Comparison of ENCODE assay signal across 22 cellular contexts in genomic region chr15:99992611-99993231, GRCh38.
A peak's percentile ranks its signal among the peaks of the same experiment; 100 is the strongest.
DNase-seq lines count a peak whose midpoint lies in the region; ATAC-seq and TF ChIP-seq lines count a peak whose summit lies in the region.
"Had no signal": no experiment of that assay in that cellular context is flagged by ENCODE, and none has a peak within 500 bp of the region (broad histone marks: within the 10 kb centered on the region; RNA-seq: fewer than 3 reads in every experiment).

No MANE protein-coding gene starts in this region.

- no peak overlapping the region for H3K4me2 ChIP-seq in osteoblast (ENCODE audit: insufficient read depth, low read length)
- H3K4me2 ChIP-seq: BLaER1 had no signal

- H3K4me1 ChIP-seq in endodermal cell (ENCODE audit: control insufficient read depth, insufficient read depth, low read length) (peaks cover 9% of the 10 kb centered on the region), osteoblast (ENCODE audit: insufficient read depth, low read length) (no peaks in the 10 kb centered on the region)
- H3K4me1 ChIP-seq: HAP-1 had no signal

- H3K4me3 ChIP-seq in endodermal cell (ENCODE audit: low read length), result no peak overlapping the region
- no peak overlapping the region for H3K4me3 ChIP-seq in osteoblast (ENCODE audit: insufficient read depth, low read length)
- H3K4me3 ChIP-seq: BLaER1, GM23248, HAP-1 had no signal

- no peak overlapping the region for H3K9ac ChIP-seq in endodermal cell (ENCODE audit: extremely low read depth, low read length, poor library complexity, severe bottlenecking)
- H3K9ac ChIP-seq: BLaER1, GM23248 had no signal

- no peak overlapping the region for H3K4me3 Mint-ChIP-seq in endodermal cell
- H3K4me3 Mint-ChIP-seq: CD4-positive, alpha-beta memory T cell had no signal

- H3K9me3 ChIP-seq in endodermal cell (ENCODE audit: control insufficient read depth, low read length) (no peaks in the 10 kb centered on the region), osteoblast (ENCODE audit: low read depth, low read length) (no peaks in the 10 kb centered on the region)
- H3K9me3 ChIP-seq: Caco-2, HAP-1 had no signal

- no peak overlapping the region for H3K27ac Mint-ChIP-seq in endodermal cell

- no peaks in the 10 kb centered on the region for H3K36me3 ChIP-seq in endodermal cell (ENCODE audit: control insufficient read depth, insufficient read depth, low read length)
- H3K36me3 ChIP-seq in osteoblast (ENCODE audit: insufficient read depth, low read length), result no peaks in the 10 kb centered on the region
- H3K36me3 ChIP-seq: BLaER1, HAP-1 had no signal

- H3K79me2 ChIP-seq in osteoblast (ENCODE audit: insufficient read depth, low read length), result no peaks in the 10 kb centered on the region

- H3K4me1 Mint-ChIP-seq in endodermal cell, result peaks cover 34% of the 10 kb centered on the region
- H3K4me1 Mint-ChIP-seq: CD4-positive, alpha-beta memory T cell had no signal

- in situ Hi-C loops in GM13976 (cut with MboI; ENCODE audit: low sequenced_read_pairs, unreplicated experiment), result no loop called here

- TF ChIP-seq CTCF in endodermal cell (conservative IDR thresholded peaks at IDR 0.05) (no peak), osteoblast (IDR thresholded peaks at IDR 0.05; ENCODE audit: extremely low read depth, low read depth, low read length) (no peak), GM13976 (IDR thresholded peaks at IDR 0.05; ENCODE audit: borderline replicate concordance, control extremely low read depth, extremely low read depth, insufficient read depth, missing control alignments) (no peak)

- 90 to 91% methylated on average over 21 to 29 of the region's 29 CpGs for WGBS in endodermal cell (ENCODE audit: insufficient coverage in 1 of 2, insufficient read length in 1 of 2), 2 experiments

- peaks cover 2% of the 10 kb centered on the region for H3K27me3 Mint-ChIP-seq in endodermal cell (ENCODE audit: insufficient read depth)
- H3K27me3 Mint-ChIP-seq: CD4-positive, alpha-beta memory T cell had no signal

- no peaks in the 10 kb centered on the region for H4K20me1 ChIP-seq in osteoblast (ENCODE audit: insufficient read depth, low read length)
- H4K20me1 ChIP-seq: BLaER1 had no signal

- no peaks in the 10 kb centered on the region for H3K27me3 ChIP-seq in endodermal cell (ENCODE audit: control insufficient read depth, insufficient read depth, low read length, poor library complexity, severe bottlenecking)
- H3K27me3 ChIP-seq in osteoblast (ENCODE audit: insufficient read depth, low read length), result no peaks in the 10 kb centered on the region
- H3K27me3 ChIP-seq: BLaER1 had no signal

- intact Hi-C loops in cardiac septum (cut with DNase I), result no loop called here
- intact Hi-C loops in Right ventricle myocardium superior (cut with DNase I), result no loop called here

- peaks cover 9% of the 10 kb centered on the region for H3K36me3 Mint-ChIP-seq in endodermal cell (ENCODE audit: low read depth)

- H3K9me3 Mint-ChIP-seq in endodermal cell, result peaks cover 13% of the 10 kb centered on the region

- DNase-seq in cardiac septum (ENCODE audit: low spot score), result peak; percentile 64
- no peak for DNase-seq in Right ventricle myocardium superior
- DNase-seq in endodermal cell, result peak; percentile 48
- peak; percentile 42 for DNase-seq in osteoblast (ENCODE audit: insufficient read length, low spot score, missing footprints)
- DNase-seq in GM13976 (ENCODE audit: low spot score), result no peak
- DNase-seq in AML-193 (lab: John Stamatoyannopoulos, UW), result no peak
- DNase-seq: Caco-2; CD4-positive, alpha-beta memory T cell; DMS 273 treated with DMSO at 0.1 percent for 48 hours; DMS79 treated with DMSO at 0.1 percent for 48 hours; GM23248; KBM-7; MM.1S; NCI-H1048; NCI-H1417 treated with DMSO at 0.1 percent for 48 hours; NCI-H187; NCI-H446; NCI-H526; RPMI8226 had no signal

- ATAC-seq in Right ventricle myocardium superior (ENCODE audit: poor library complexity) (no peak), GM19452 (IDR thresholded peaks at IDR 0.05; ENCODE audit: unreplicated experiment) (no peak)

- no peak overlapping the region for H2AFZ ChIP-seq in osteoblast (ENCODE audit: low read length)
- H2AFZ ChIP-seq: GM23248 had no signal

- H3K27ac ChIP-seq in endodermal cell (ENCODE audit: low read depth, low read length), result no peak overlapping the region
- no peak overlapping the region for H3K27ac ChIP-seq in osteoblast (ENCODE audit: low read depth, low read length)
- H3K27ac ChIP-seq: BLaER1, GM23248 had no signal

Comparison
In these comparisons a context has a peak if more than half of its experiments do, and no peak if none do; other contexts are left out.
1. DNase-seq: peak in cardiac septum (single experiment), endodermal cell (single experiment) and osteoblast (single experiment); none in Right ventricle myocardium superior (single experiment), GM13976 (single experiment) and AML-193 (0 of 2).